In the genomic region with DNA sequence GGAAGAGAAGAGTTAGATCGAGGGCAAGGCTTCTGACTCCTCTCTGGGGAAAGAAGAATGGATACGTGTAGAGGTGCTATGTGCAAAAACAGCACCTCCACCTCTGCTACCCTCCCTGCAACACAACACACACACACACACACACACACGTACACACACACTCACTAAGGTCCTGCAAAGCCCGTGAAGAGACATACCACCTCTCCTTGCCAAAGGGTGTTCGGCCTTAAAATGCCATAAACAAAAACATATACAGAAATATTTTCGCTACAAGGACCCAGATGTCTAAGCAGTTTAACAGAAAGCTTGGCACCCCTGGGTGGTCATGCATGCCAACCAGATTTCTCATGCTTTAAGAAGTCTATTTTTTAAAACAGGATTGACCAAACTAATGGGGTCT, we compare ENCODE assay signal across 8 cellular contexts. TPM values are rescaled to one million over a fixed set of nuclear protein-coding genes. Genes with fewer than 3 reads are reported as not detected.
DNase-seq lines count a peak whose midpoint lies in the region; ATAC-seq, FAIRE-seq and TF ChIP-seq lines count a peak whose summit lies in the region.

No MANE protein-coding gene starts in this region.

- ATAC-seq in CD4-positive, CD25-positive, alpha-beta regulatory T cell (ENCODE audit: low read depth in 2 of 2): no peak
- no peak for ATAC-seq in HG03025 (IDR thresholded peaks at IDR 0.05; ENCODE audit: low FRiP score, unreplicated experiment)

- peak overlapping the region; percentile 95 for H3K4me3 ChIP-seq in CD4-positive, CD25-positive, alpha-beta regulatory T cell (ENCODE audit: low read depth, low read length)
- H3K4me3 ChIP-seq in LNCaP clone FGC (ENCODE audit: low read depth, low read length) (peak overlapping the region; percentile 74), bronchial epithelial cell (ENCODE audit: low read depth, low read length) (peak overlapping the region; percentile 72)

- H3K36me3 ChIP-seq in CD4-positive, CD25-positive, alpha-beta regulatory T cell (ENCODE audit: control insufficient read depth, insufficient read depth, low read length): peaks cover 6% of the 10 kb centered on the region
- no peaks in the 10 kb centered on the region for H3K36me3 ChIP-seq in bronchial epithelial cell (ENCODE audit: control insufficient read depth, insufficient read depth, low read length)

- peaks cover 0 to 3% (median 0%) of the 10 kb centered on the region in 7 donors for H3K9me3 Mint-ChIP-seq in CD4-positive, CD25-positive, alpha-beta regulatory T cell
- H3K9me3 Mint-ChIP-seq in nephron progenitor cell: peaks cover 24% of the 10 kb centered on the region

- H3K27me3 ChIP-seq in CD4-positive, CD25-positive, alpha-beta regulatory T cell (ENCODE audit: control insufficient read depth, insufficient read depth, low read length): no peaks in the 10 kb centered on the region
- no peaks in the 10 kb centered on the region for H3K27me3 ChIP-seq in bronchial epithelial cell (ENCODE audit: control insufficient read depth, insufficient read depth, low read length)

- TF ChIP-seq CTCF in LNCaP clone FGC (IDR thresholded peaks at IDR 0.05; ENCODE audit: control insufficient read depth, extremely low read depth, insufficient read depth) (no peak), bronchial epithelial cell (IDR thresholded peaks at IDR 0.05; ENCODE audit: insufficient read depth, low read length, severe bottlenecking) (no peak), nephron progenitor cell (IDR thresholded peaks at IDR 0.05) (no peak)

- FAIRE-seq in bronchial epithelial cell (lab: Jason Lieb, UNC) (no peak), GM19239 (lab: Jason Lieb, UNC) (no peak)

- H3K4me1 Mint-ChIP-seq in CD4-positive, CD25-positive, alpha-beta regulatory T cell: peaks cover 30 to 85% (median 66%) of the 10 kb centered on the region in 4 donors
- H3K4me1 Mint-ChIP-seq in nephron progenitor cell: peaks cover 25% of the 10 kb centered on the region

- H3K27ac ChIP-seq in CD4-positive, CD25-positive, alpha-beta regulatory T cell (ENCODE audit: insufficient read depth, low read length, poor library complexity, severe bottlenecking): peak overlapping the region; percentile 87

- peak in 1 of 3 donors; percentile 55 for DNase-seq in CD4-positive, CD25-positive, alpha-beta regulatory T cell
- DNase-seq in LNCaP clone FGC (ENCODE audit: low read depth) (no peak), bronchial epithelial cell (ENCODE audit: low read depth) (no peak), nephron progenitor cell (no peak), NCI-H226 (no peak), GM19239 (ENCODE audit: insufficient read length, low spot score) (no peak)
- DNase-seq in stimulated activated CD4-positive, alpha-beta T cell treated with anti-CD3 and anti-CD28 coated beads, Interleukin-2, amount 100 ng/mL, for 24 hours: no peak

- peaks cover 0 to 3% of the 10 kb centered on the region in 2 experiments for H3K9me3 ChIP-seq in CD4-positive, CD25-positive, alpha-beta regulatory T cell (ENCODE audit: control insufficient read depth in 2 of 2, low read length in 2 of 2)

- no peaks in the 10 kb centered on the region for H3K27me3 Mint-ChIP-seq in CD4-positive, CD25-positive, alpha-beta regulatory T cell
- no peaks in the 10 kb centered on the region for H3K27me3 Mint-ChIP-seq in nephron progenitor cell (ENCODE audit: low read depth, poor library complexity)

- H3K27ac Mint-ChIP-seq in CD4-positive, CD25-positive, alpha-beta regulatory T cell: peak overlapping the region; percentile 90 to 100 (median 92)
- H3K27ac Mint-ChIP-seq in nephron progenitor cell: peak overlapping the region; percentile 5

- H3K36me3 Mint-ChIP-seq in CD4-positive, CD25-positive, alpha-beta regulatory T cell: peaks cover 16% of the 10 kb centered on the region
- peaks cover 27% of the 10 kb centered on the region for H3K36me3 Mint-ChIP-seq in nephron progenitor cell (ENCODE audit: low read depth)

- H3K4me1 ChIP-seq in CD4-positive, CD25-positive, alpha-beta regulatory T cell (ENCODE audit: control insufficient read depth, insufficient read depth, low read length, poor library complexity, severe bottlenecking): peaks cover 79% of the 10 kb centered on the region

- H3K4me3 Mint-ChIP-seq in CD4-positive, CD25-positive, alpha-beta regulatory T cell: peak overlapping the region; percentile 86 to 97 (median 94)
- H3K4me3 Mint-ChIP-seq in nephron progenitor cell: peak overlapping the region; percentile 92

RNA-seq across cellular contexts. Expression of a gene that starts 1.5 kb away (rescaled TPM):
- total RNA-seq in CD4-positive, CD25-positive, alpha-beta regulatory T cell: 32.1 TPM
- polyA plus RNA-seq in CD4-positive, CD25-positive, alpha-beta regulatory T cell: 10 to 100 TPM; 51.3 to 82.3 (median 63.9) TPM
- total RNA-seq in bronchial epithelial cell: 6.3 and 7.2 TPM in 2 replicates

RNA-seq across cellular contexts. Expression of a gene that starts 13.0 kb away (rescaled TPM):
- 6.2 TPM for total RNA-seq in CD4-positive, CD25-positive, alpha-beta regulatory T cell
- 1 to 10 TPM in 2 of 4 donors, under 1 TPM in 2; 0.23 to 1.4 (median 0.69) TPM for polyA plus RNA-seq in CD4-positive, CD25-positive, alpha-beta regulatory T cell
- total RNA-seq in bronchial epithelial cell: 13.7 and 52.4 TPM in 2 replicates

RNA-seq across cellular contexts. Expression of a gene that starts 52.6 kb away (rescaled TPM):
- total RNA-seq in CD4-positive, CD25-positive, alpha-beta regulatory T cell: 10.9 TPM
- 10 to 100 TPM; 19.2 to 20.7 (median 19.6) TPM for polyA plus RNA-seq in CD4-positive, CD25-positive, alpha-beta regulatory T cell
- total RNA-seq in bronchial epithelial cell: 58.4 and 67.2 TPM in 2 replicates
